ENCODE assay signal across 8 cellular contexts in the genomic region with DNA sequence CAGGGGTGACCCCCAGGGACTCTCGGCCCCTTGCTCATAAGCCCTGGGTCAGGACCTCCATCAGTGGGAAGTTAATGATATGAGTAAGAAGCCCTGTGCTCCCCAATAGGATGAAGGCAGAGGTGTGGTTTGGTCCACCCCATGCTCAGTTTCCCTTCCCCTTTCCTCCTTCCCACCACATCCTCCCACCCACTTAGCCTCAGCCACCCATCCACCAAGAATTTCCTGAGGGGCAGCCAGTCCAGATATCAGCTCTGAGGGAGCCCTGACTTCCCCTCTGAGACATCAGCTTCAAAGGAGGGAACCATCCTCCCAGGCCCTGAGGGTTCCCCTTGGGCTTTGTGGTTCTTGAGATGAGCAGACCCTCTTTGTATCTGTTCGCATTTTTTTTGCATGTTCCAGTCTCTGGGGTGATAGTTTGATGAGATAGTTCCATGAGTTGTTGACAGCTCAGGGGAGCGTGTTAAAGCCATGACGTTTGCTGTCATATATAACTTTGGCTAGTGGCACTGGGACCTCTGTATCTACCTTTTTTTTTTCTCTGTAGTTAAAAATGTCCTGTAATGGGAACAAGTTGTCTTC.
DNase-seq lines count a peak whose midpoint lies in the region; ATAC-seq and TF ChIP-seq lines count a peak whose summit lies in the region.

No MANE protein-coding gene starts in this region.

- H3K56ac ChIP-seq in mesendoderm (ENCODE audit: low read length), result no peak overlapping the region

- no peaks in the 10 kb centered on the region for H3K36me3 ChIP-seq in mesendoderm (ENCODE audit: control insufficient read depth, insufficient read depth, low read length)

- POLR2A ChIA-PET in activated CD8-positive, alpha-beta T cell treated with anti-CD3 and anti-CD28 coated beads for 36 hours (lab: Charles Lee), result interaction anchor here (0.6 to 1.6 kb wide), 7 partner anchors 9 to 555 kb away, joined by 3 to 7 read pairs (median 4); no protein-coding TSS in a partner anchor

- TF ChIP-seq POLR2A in GM19099 (IDR thresholded peaks at IDR 0.05; ENCODE audit: extremely low read depth, insufficient read length, low read depth), result peak; percentile 34
- no peak for TF ChIP-seq POLR2A in lower leg skin (IDR thresholded peaks at IDR 0.05)

- no peak overlapping the region for H3K9ac ChIP-seq in mesendoderm (ENCODE audit: low read length)

- H3K18ac ChIP-seq in mesendoderm (ENCODE audit: low read length), result no peak overlapping the region

- H3K36me3 Mint-ChIP-seq in activated CD8-positive, alpha-beta T cell treated with anti-CD3 and anti-CD28 coated beads for 36 hours (ENCODE audit: low read depth), result peaks cover 85% of the 10 kb centered on the region

- intact Hi-C loops in activated CD8-positive, alpha-beta T cell treated with anti-CD3 and anti-CD28 coated beads for 36 hours (cut with micrococcal nuclease), result loop anchor here (2.0 to 5.0 kb wide), 3 partner anchors 75 to 146 kb away; no protein-coding TSS in a partner anchor
- intact Hi-C loops in lower leg skin (cut with DNase I; ENCODE audit: low total_unique reads), result no loop called here

- H3K4ac ChIP-seq in mesendoderm (ENCODE audit: low read depth, low read length), result no peak overlapping the region

- H4K8ac ChIP-seq in mesendoderm (ENCODE audit: low read depth, low read length), result no peak overlapping the region

- H3K27me3 ChIP-seq in mesendoderm (ENCODE audit: insufficient read depth, low read length, poor library complexity), result no peaks in the 10 kb centered on the region

- no peak overlapping the region for H2BK15ac ChIP-seq in mesendoderm (replicated peaks; ENCODE audit: low read depth)

- peak; percentile 95 for DNase-seq in CD1c-positive myeloid dendritic cell (ENCODE audit: extremely low spot score)
- peak; percentile 93 for DNase-seq in activated CD8-positive, alpha-beta T cell treated with anti-CD3 and anti-CD28 coated beads for 36 hours
- DNase-seq in stimulated activated CD4-positive, alpha-beta T cell treated with anti-CD3 and anti-CD28 coated beads, Interleukin-2, amount 100 ng/mL, for 24 hours, result peak; percentile 68 to 74
- no peak for DNase-seq in lower leg skin (ENCODE audit: low spot score in 2 of 2)
- no peak for DNase-seq in mesendoderm
- no peak for DNase-seq in HPDE6-E6E7 (ENCODE audit: extremely low spot score)

- no peaks in the 10 kb centered on the region for H3K4me1 ChIP-seq in mesendoderm (ENCODE audit: control insufficient read depth, low read depth, low read length)

- H3K79me2 ChIP-seq in mesendoderm (ENCODE audit: control insufficient read depth, insufficient read depth, low read length), result no peaks in the 10 kb centered on the region

- H3K27ac ChIP-seq in mesendoderm (ENCODE audit: low read depth, low read length), result no peak overlapping the region

- H3K23ac ChIP-seq in mesendoderm (ENCODE audit: low read length), result no peak overlapping the region

- peak; percentile 71 for ATAC-seq in HG03108 (IDR thresholded peaks at IDR 0.05; ENCODE audit: unreplicated experiment)
- ATAC-seq in activated CD8-positive, alpha-beta T cell treated with anti-CD3 and anti-CD28 coated beads for 36 hours, result peak; percentile 86

- H3K4me3 ChIP-seq in lower leg skin (ENCODE audit: low read depth, poor library complexity, severe bottlenecking), result no peak overlapping the region
- no peak overlapping the region for H3K4me3 ChIP-seq in mesendoderm (ENCODE audit: low read length)

- peaks cover 2% of the 10 kb centered on the region for H3K9me3 Mint-ChIP-seq in activated CD8-positive, alpha-beta T cell treated with anti-CD3 and anti-CD28 coated beads for 36 hours

- H3K4me3 Mint-ChIP-seq in activated CD8-positive, alpha-beta T cell treated with anti-CD3 and anti-CD28 coated beads for 36 hours, result peak overlapping the region; percentile 4

- H2BK5ac ChIP-seq in mesendoderm (ENCODE audit: low read length), result no peak overlapping the region

- TF ChIP-seq CTCF in activated CD8-positive, alpha-beta T cell treated with anti-CD3 and anti-CD28 coated beads for 36 hours (IDR thresholded peaks at IDR 0.05), result no peak
- TF ChIP-seq CTCF in lower leg skin (IDR thresholded peaks at IDR 0.05), result no peak

- peaks cover 75% of the 10 kb centered on the region for H3K4me1 Mint-ChIP-seq in activated CD8-positive, alpha-beta T cell treated with anti-CD3 and anti-CD28 coated beads for 36 hours (ENCODE audit: low read depth)

- CTCF ChIA-PET in activated CD8-positive, alpha-beta T cell treated with anti-CD3 and anti-CD28 coated beads for 36 hours (lab: Charles Lee), result interaction anchor here (1.0 to 1.9 kb wide), 6 partner anchors 10 to 107 kb away, joined by 3 to 8 read pairs (median 4); no protein-coding TSS in a partner anchor

- H3K4me2 ChIP-seq in mesendoderm (ENCODE audit: low read length), result no peak overlapping the region

- no peak overlapping the region for H2AK5ac ChIP-seq in mesendoderm (ENCODE audit: low read length)

- 79 to 81% methylated on average over 4 of the region's 4 CpGs for WGBS in lower leg skin, 2 donors
- WGBS in mesendoderm (ENCODE audit: extremely low coverage, insufficient coverage, low lambda C conversion rate), result no CpG with 5 or more reads among the region's 4 CpGs

- H3K27me3 Mint-ChIP-seq in activated CD8-positive, alpha-beta T cell treated with anti-CD3 and anti-CD28 coated beads for 36 hours, result no peaks in the 10 kb centered on the region

- no peaks in the 10 kb centered on the region for H3K79me1 ChIP-seq in mesendoderm (ENCODE audit: low read length)

- no peak overlapping the region for H4K5ac ChIP-seq in mesendoderm (ENCODE audit: low read length)

- no peak overlapping the region for H2BK120ac ChIP-seq in mesendoderm (ENCODE audit: low read depth, low read length)

- peak overlapping the region; percentile 86 for H3K27ac Mint-ChIP-seq in activated CD8-positive, alpha-beta T cell treated with anti-CD3 and anti-CD28 coated beads for 36 hours

Comparison
In these comparisons a context has a peak if more than half of its experiments do, and no peak if none do; other contexts are left out.
1. DNase-seq: peak in CD1c-positive myeloid dendritic cell (single experiment), activated CD8-positive, alpha-beta T cell treated with anti-CD3 and anti-CD28 coated beads for 36 hours (single experiment) and stimulated activated CD4-positive, alpha-beta T cell treated with anti-CD3 and anti-CD28 coated beads, Interleukin-2, amount 100 ng/mL, for 24 hours (2 of 2); none in lower leg skin (0 of 2), mesendoderm (single experiment) and HPDE6-E6E7 (single experiment).